23 cellular contexts compared by ENCODE assay signal in the genomic region with DNA sequence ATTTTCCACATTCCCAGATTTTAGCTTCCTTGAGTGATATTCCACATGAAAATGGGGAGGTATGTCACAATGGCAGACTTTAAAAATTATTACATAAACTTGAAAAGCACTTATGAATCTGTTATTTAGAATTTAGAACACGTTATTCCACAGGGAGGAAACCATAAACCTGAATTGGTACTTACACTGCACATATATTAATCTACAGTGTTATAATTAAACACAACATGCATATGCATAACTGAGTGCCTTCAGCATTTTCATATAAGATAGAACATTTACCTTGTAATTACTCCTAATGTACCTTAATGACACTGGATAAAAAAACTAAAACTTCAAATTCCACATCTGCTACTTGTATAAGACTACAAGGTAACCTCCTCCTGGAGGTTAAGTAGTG. TPM values are rescaled to one million over a fixed set of nuclear protein-coding genes. Genes with fewer than 3 reads are reported as not detected.
"Had no signal": no experiment of that assay in that cellular context is flagged by ENCODE, and none has a peak within 500 bp of the region (broad histone marks: within the 10 kb centered on the region; RNA-seq: fewer than 3 reads in every experiment).

No MANE protein-coding gene starts in this region.

- FAIRE-seq: astrocyte had no signal

- H3K27ac ChIP-seq: SK-N-MC, VCaP had no signal

- H3K4me3 ChIP-seq: SK-N-MC had no signal

- DNase-seq: activated CD4-positive, alpha-beta memory T cell treated with anti-CD3 and anti-CD28 coated beads, Interleukin-2, amount 10 ng/mL, durations not matched to agents 7 days and 5 days; activated CD4-positive, alpha-beta T cell treated with anti-CD3 and anti-CD28 coated beads, Interleukin-2, amount 10 ng/mL, durations not matched to agents 7 days and 5 days; activated CD4-positive, CD25-positive, alpha-beta regulatory T cell; activated gamma-delta T cell; activated naive CD4-positive, alpha-beta T cell treated with anti-CD3 and anti-CD28 coated beads for 36 hours; activated T-cell treated with anti-CD3 and anti-CD28 coated beads for 4 hours; activated T-cell treated with anti-CD3 and anti-CD28 coated beads, Interleukin-2, amount 50 U/mL, for 48 hours; amygdala; MM.1S; NCI-H1048; NCI-H146; NCI-H187 treated with DMSO at 0.1 percent for 48 hours; NCI-H2081 treated with DMSO at 0.1 percent for 48 hours; NCI-H2171; NCI-H2227 treated with DMSO at 0.1 percent for 48 hours; NCI-H526; T-helper 1 cell had no signal

RNA-seq across cellular contexts. Expression of a gene that starts 9.8 kb away (rescaled TPM):
- total RNA-seq: activated CD4-positive, alpha-beta T cell treated with anti-CD3 and anti-CD28 coated beads, Interleukin-2, amount 10 ng/mL, durations not matched to agents 7 days and 5 days; activated CD8-positive, alpha-beta memory T cell treated with anti-CD3 and anti-CD28 coated beads for 36 hours; activated T-helper 17 cell treated with anti-CD3 and anti-CD28 coated beads, Interleukin-2, amount 50 U/mL, for 72 hours; T-helper 2 cell treated with Interferon-gamma antibody and Interleukin-4, amounts not matched to agents 100 ng/mL and 5 ng/mL, for 36 hours had no signal
